12 cellular contexts compared by ENCODE assay signal in genomic region chr1:54285815-54286214, GRCh38.
DNase-seq lines count a peak whose midpoint lies in the region; ATAC-seq and TF ChIP-seq lines count a peak whose summit lies in the region.
"Had no signal": no experiment of that assay in that cellular context is flagged by ENCODE, and none has a peak within 500 bp of the region (broad histone marks: within the 10 kb centered on the region; RNA-seq: fewer than 3 reads in every experiment).

No MANE protein-coding gene starts in this region.

- no peak overlapping the region for H3K4me3 ChIP-seq in vagina
- H3K4me3 ChIP-seq in lower lobe of right lung: no peak overlapping the region
- H3K4me3 ChIP-seq: PC-9 had no signal

- H3K9me3 ChIP-seq in vagina (no peaks in the 10 kb centered on the region), lower lobe of right lung (no peaks in the 10 kb centered on the region)

- no peaks in the 10 kb centered on the region for H3K36me3 Mint-ChIP-seq in activated naive CD4-positive, alpha-beta T cell treated with anti-CD3 and anti-CD28 coated beads, Interleukin-2, amount 50 U/mL, for 24 hours
- peaks cover 7% of the 10 kb centered on the region for H3K36me3 Mint-ChIP-seq in activated naive CD8-positive, alpha-beta T cell treated with anti-CD3 and anti-CD28 coated beads, Interleukin-2, amount 10 ng/mL, durations not matched to agents 7 days and 5 days
- H3K36me3 Mint-ChIP-seq in naive thymus-derived CD8-positive, alpha-beta T cell: peaks cover 0 to under 1% (median 0%) of the 10 kb centered on the region in 3 donors

- intact Hi-C loops in vagina (cut with DNase I): no loop called here
- intact Hi-C loops in lower lobe of right lung (cut with DNase I): no loop called here

- no peak for TF ChIP-seq CTCF in vagina (IDR thresholded peaks at IDR 0.05)
- TF ChIP-seq CTCF in lower lobe of right lung (IDR thresholded peaks at IDR 0.05): no peak

- no peak for DNase-seq in activated naive CD4-positive, alpha-beta T cell treated with anti-CD3 and anti-CD28 coated beads, Interleukin-2, amount 50 U/mL, for 16 hours
- no peak for DNase-seq in activated naive CD8-positive, alpha-beta T cell treated with anti-CD3 and anti-CD28 coated beads, Interleukin-2, amount 10 ng/mL, durations not matched to agents 7 days and 5 days
- DNase-seq in naive thymus-derived CD8-positive, alpha-beta T cell: no peak
- DNase-seq in vagina (ENCODE audit: extremely low spot score in 2 of 2) (no peak), AG20443 (ENCODE audit: low spot score) (no peak), NCI-H526 treated with DMSO at 0.1 percent for 48 hours (lab: John Stamatoyannopoulos, UW) (no peak), lower lobe of right lung (no peak)
- DNase-seq: left ventricle myocardium superior; MM.1S; PC-9; stimulated activated CD4-positive, alpha-beta T cell treated with anti-CD3 and anti-CD28 coated beads, Interleukin-12 subunit alpha, Interleukin-12 subunit beta, amount 100 ng/mL, for 4 hours had no signal

- TF ChIP-seq POLR2A in vagina (IDR thresholded peaks at IDR 0.05): no peak

- H3K27ac ChIP-seq in vagina (peak overlapping the region; percentile 83), lower lobe of right lung (no peak overlapping the region)
- H3K27ac ChIP-seq: PC-9 had no signal

- no peaks in the 10 kb centered on the region for H3K27me3 Mint-ChIP-seq in activated naive CD4-positive, alpha-beta T cell treated with anti-CD3 and anti-CD28 coated beads, Interleukin-2, amount 50 U/mL, for 24 hours
- no peaks in the 10 kb centered on the region for H3K27me3 Mint-ChIP-seq in activated naive CD8-positive, alpha-beta T cell treated with anti-CD3 and anti-CD28 coated beads, Interleukin-2, amount 10 ng/mL, durations not matched to agents 7 days and 5 days
- H3K27me3 Mint-ChIP-seq in naive thymus-derived CD8-positive, alpha-beta T cell: no peaks in the 10 kb centered on the region

- ATAC-seq in activated naive CD8-positive, alpha-beta T cell treated with anti-CD3 and anti-CD28 coated beads, Interleukin-2, amount 10 ng/mL, durations not matched to agents 7 days and 5 days (ENCODE audit: low read depth): no peak
- no peak for ATAC-seq in naive thymus-derived CD8-positive, alpha-beta T cell
- ATAC-seq in lower lobe of right lung: no peak
- ATAC-seq: left ventricle myocardium superior had no signal

- no peaks in the 10 kb centered on the region for H3K9me3 Mint-ChIP-seq in activated naive CD4-positive, alpha-beta T cell treated with anti-CD3 and anti-CD28 coated beads, Interleukin-2, amount 50 U/mL, for 24 hours
- H3K9me3 Mint-ChIP-seq in activated naive CD8-positive, alpha-beta T cell treated with anti-CD3 and anti-CD28 coated beads, Interleukin-2, amount 10 ng/mL, durations not matched to agents 7 days and 5 days: no peaks in the 10 kb centered on the region
- H3K9me3 Mint-ChIP-seq in naive thymus-derived CD8-positive, alpha-beta T cell: no peaks in the 10 kb centered on the region

- H3K27me3 ChIP-seq in vagina (no peaks in the 10 kb centered on the region), lower lobe of right lung (ENCODE audit: low read depth) (no peaks in the 10 kb centered on the region)

- H3K4me1 ChIP-seq in vagina: peaks cover 78% of the 10 kb centered on the region
- peaks cover 43% of the 10 kb centered on the region for H3K4me1 ChIP-seq in lower lobe of right lung

- POLR2A ChIA-PET in activated naive CD8-positive, alpha-beta T cell treated with anti-CD3 and anti-CD28 coated beads, Interleukin-2, amount 10 ng/mL, durations not matched to agents 7 days and 5 days (lab: Charles Lee): interaction anchor here (0.6 to 6.6 kb wide), 14 partner anchors 9 to 203 kb away, joined by 3 to 92 read pairs (median 8); partner anchors contain the start of genes CYB5RL, MRPL37 and SSBP3
- POLR2A ChIA-PET in naive thymus-derived CD8-positive, alpha-beta T cell (lab: Charles Lee): interaction anchor here (0.7 to 4.4 kb wide), 12 partner anchors 12 to 201 kb away, joined by 3 to 24 read pairs (median 6); partner anchors contain the start of genes CYB5RL and MRPL37

- H3K36me3 ChIP-seq in vagina (no peaks in the 10 kb centered on the region), lower lobe of right lung (no peaks in the 10 kb centered on the region)

- peaks cover 84% of the 10 kb centered on the region for H3K4me1 Mint-ChIP-seq in activated naive CD4-positive, alpha-beta T cell treated with anti-CD3 and anti-CD28 coated beads, Interleukin-2, amount 50 U/mL, for 24 hours
- peaks cover 67% of the 10 kb centered on the region for H3K4me1 Mint-ChIP-seq in activated naive CD8-positive, alpha-beta T cell treated with anti-CD3 and anti-CD28 coated beads, Interleukin-2, amount 10 ng/mL, durations not matched to agents 7 days and 5 days
- H3K4me1 Mint-ChIP-seq in naive thymus-derived CD8-positive, alpha-beta T cell: peaks cover 43 to 92% (median 86%) of the 10 kb centered on the region in 4 donors

- H3K4me3 Mint-ChIP-seq in activated naive CD4-positive, alpha-beta T cell treated with anti-CD3 and anti-CD28 coated beads, Interleukin-2, amount 50 U/mL, for 24 hours: peak overlapping the region; percentile 79
- H3K4me3 Mint-ChIP-seq in activated naive CD8-positive, alpha-beta T cell treated with anti-CD3 and anti-CD28 coated beads, Interleukin-2, amount 10 ng/mL, durations not matched to agents 7 days and 5 days: peak overlapping the region; percentile 84
- peak overlapping the region; percentile 77 to 90 (median 84) for H3K4me3 Mint-ChIP-seq in naive thymus-derived CD8-positive, alpha-beta T cell

- H3K27ac Mint-ChIP-seq in activated naive CD4-positive, alpha-beta T cell treated with anti-CD3 and anti-CD28 coated beads, Interleukin-2, amount 50 U/mL, for 24 hours: peak overlapping the region; percentile 96
- peak overlapping the region; percentile 95 for H3K27ac Mint-ChIP-seq in activated naive CD8-positive, alpha-beta T cell treated with anti-CD3 and anti-CD28 coated beads, Interleukin-2, amount 10 ng/mL, durations not matched to agents 7 days and 5 days
- peak overlapping the region; percentile 94 to 99 (median 98) for H3K27ac Mint-ChIP-seq in naive thymus-derived CD8-positive, alpha-beta T cell
